ENCODE assay signal across 18 cellular contexts in the genomic region with DNA sequence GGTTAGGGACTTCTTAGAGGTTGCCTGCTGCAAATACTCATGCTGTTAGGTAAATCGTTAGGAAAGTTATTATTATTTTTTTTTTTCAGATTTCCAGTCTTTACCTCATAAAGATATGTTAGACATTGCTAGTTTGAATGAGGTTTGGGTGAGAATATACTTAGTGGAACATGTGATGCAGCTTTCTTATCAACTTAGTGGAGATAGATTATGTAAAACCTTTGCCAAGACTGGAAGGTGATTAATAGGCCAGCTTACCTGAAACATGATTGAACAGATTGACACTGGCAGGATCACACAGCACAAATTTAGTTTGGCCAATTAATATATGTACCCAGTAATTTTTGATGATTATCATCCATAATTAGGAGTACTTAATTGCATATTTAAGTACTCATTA. TPM values are rescaled to one million over a fixed set of nuclear protein-coding genes. Genes with fewer than 3 reads are reported as not detected.
A peak's percentile ranks its signal among the peaks of the same experiment; 100 is the strongest.
DNase-seq lines count a peak whose midpoint lies in the region; ATAC-seq lines count a peak whose summit lies in the region.
"Had no signal": no experiment of that assay in that cellular context is flagged by ENCODE, and none has a peak within 500 bp of the region (broad histone marks: within the 10 kb centered on the region; RNA-seq: fewer than 3 reads in every experiment).

No MANE protein-coding gene starts in this region.

- no peaks in the 10 kb centered on the region for H3K27me3 Mint-ChIP-seq in stimulated activated naive CD8-positive, alpha-beta T cell treated with anti-CD3 and anti-CD28 coated beads, Interleukin-15, amount 100 ng/mL, for 72 hours
- H3K27me3 Mint-ChIP-seq in naive thymus-derived CD8-positive, alpha-beta T cell, result no peaks in the 10 kb centered on the region

- H3K27ac Mint-ChIP-seq in stimulated activated naive CD8-positive, alpha-beta T cell treated with anti-CD3 and anti-CD28 coated beads, Interleukin-15, amount 100 ng/mL, for 72 hours, result no peak overlapping the region
- peak overlapping the region in 9 of 10 donors; percentile 29 to 77 (median 56) for H3K27ac Mint-ChIP-seq in naive thymus-derived CD8-positive, alpha-beta T cell

- no peak overlapping the region for H3K4me3 Mint-ChIP-seq in stimulated activated naive CD8-positive, alpha-beta T cell treated with anti-CD3 and anti-CD28 coated beads, Interleukin-15, amount 100 ng/mL, for 72 hours
- H3K4me3 Mint-ChIP-seq in naive thymus-derived CD8-positive, alpha-beta T cell, result peak overlapping the region in 5 of 10 donors; percentile 10 to 54 (median 31)

- POLR2A ChIA-PET in naive thymus-derived CD8-positive, alpha-beta T cell (lab: Charles Lee), result interaction anchor here (0.9 kb wide), 1 partner anchor 31 kb away, joined by 4 read pairs; no protein-coding TSS in a partner anchor

- H3K9me3 Mint-ChIP-seq in stimulated activated naive CD8-positive, alpha-beta T cell treated with anti-CD3 and anti-CD28 coated beads, Interleukin-15, amount 100 ng/mL, for 72 hours, result peaks cover 0 to 5% of the 10 kb centered on the region in 2 donors
- H3K9me3 Mint-ChIP-seq in naive thymus-derived CD8-positive, alpha-beta T cell, result no peaks in the 10 kb centered on the region

- DNase-seq in NCI-H82 (lab: John Stamatoyannopoulos, UW) (peak; percentile 4), NCI-H82 treated with DMSO at 0.1 percent for 48 hours (lab: John Stamatoyannopoulos, UW; ENCODE audit: unreplicated experiment) (no peak), GM03348 (ENCODE audit: low spot score) (no peak), NCI-H1105 treated with DMSO at 0.1 percent for 48 hours (lab: John Stamatoyannopoulos, UW) (no peak)
- no peak for DNase-seq in stimulated activated naive CD8-positive, alpha-beta T cell treated with anti-CD3 and anti-CD28 coated beads, Interleukin-15, Interleukin-2, amounts not matched to agents 100 U/mL and 50 U/mL, for 24 hours
- no peak for DNase-seq in stimulated activated naive CD8-positive, alpha-beta T cell treated with anti-CD3 and anti-CD28 coated beads, Interleukin-15, amount 100 ng/mL, for 72 hours
- no peak for DNase-seq in naive thymus-derived CD8-positive, alpha-beta T cell
- DNase-seq: DMS53, H7, MM.1S, NCI-H187 treated with DMSO at 0.1 percent for 48 hours, NCI-H2171, NCI-H446 treated with DMSO at 0.1 percent for 48 hours, NCI-H748 treated with DMSO at 0.1 percent for 48 hours, Peyer's patch, Right ventricle myocardium superior had no signal

- H3K36me3 Mint-ChIP-seq in naive thymus-derived CD8-positive, alpha-beta T cell, result peaks cover 0 to 12% (median 5%) of the 10 kb centered on the region in 3 donors

- ATAC-seq in stimulated activated naive CD8-positive, alpha-beta T cell treated with anti-CD3 and anti-CD28 coated beads, Interleukin-15, Interleukin-2, amounts not matched to agents 100 U/mL and 50 U/mL, for 24 hours, result peak; percentile 9
- no peak for ATAC-seq in stimulated activated naive CD8-positive, alpha-beta T cell treated with anti-CD3 and anti-CD28 coated beads, Interleukin-15, amount 100 ng/mL, for 72 hours
- ATAC-seq in naive thymus-derived CD8-positive, alpha-beta T cell, result no peak
- no peak for ATAC-seq in HG03457 (IDR thresholded peaks at IDR 0.05; ENCODE audit: unreplicated experiment)
- ATAC-seq: GM12878 had no signal

- peaks cover 66% of the 10 kb centered on the region for H3K4me1 Mint-ChIP-seq in stimulated activated naive CD8-positive, alpha-beta T cell treated with anti-CD3 and anti-CD28 coated beads, Interleukin-15, amount 100 ng/mL, for 72 hours
- H3K4me1 Mint-ChIP-seq in naive thymus-derived CD8-positive, alpha-beta T cell, result peaks cover 37 to 84% (median 79%) of the 10 kb centered on the region in 4 donors

RNA-seq across cellular contexts. Expression of gene ADD3, which starts 32.3 kb away (rescaled TPM):
- total RNA-seq in naive thymus-derived CD8-positive, alpha-beta T cell, result 100 to 1,000 TPM; 332 to 358 TPM
- 100 to 1,000 TPM; 356 to 405 (median 359) TPM for polyA plus RNA-seq in naive thymus-derived CD8-positive, alpha-beta T cell

Comparison
In these comparisons a context has a peak if more than half of its experiments do, and no peak if none do; other contexts are left out.
1. H3K27ac Mint-ChIP-seq: peak in naive thymus-derived CD8-positive, alpha-beta T cell (9 of 10); none in stimulated activated naive CD8-positive, alpha-beta T cell treated with anti-CD3 and anti-CD28 coated beads, Interleukin-15, amount 100 ng/mL, for 72 hours (0 of 2).